In genomic region chr3:45785626-45786150, GRCh38 we compare ENCODE assay signal across 16 cellular contexts. TPM values are rescaled to one million over a fixed set of nuclear protein-coding genes. Genes with fewer than 3 reads are reported as not detected.
DNase-seq lines count a peak whose midpoint lies in the region; ATAC-seq and TF ChIP-seq lines count a peak whose summit lies in the region.
"Had no signal": no experiment of that assay in that cellular context is flagged by ENCODE, and none has a peak within 500 bp of the region (broad histone marks: within the 10 kb centered on the region; RNA-seq: fewer than 3 reads in every experiment).

No MANE protein-coding gene starts in this region.

- peak; percentile 47 for DNase-seq in activated CD8-positive, alpha-beta memory T cell treated with anti-CD3 and anti-CD28 coated beads for 24 hours
- DNase-seq in activated CD8-positive, alpha-beta memory T cell treated with anti-CD3 and anti-CD28 coated beads, Interleukin-2, amount 50 U/mL, for 4 hours: no peak
- DNase-seq in coronary artery (ENCODE audit: low spot score) (peak; percentile 29), neuronal stem cell (ENCODE audit: low spot score) (no peak), upper lobe of right lung (no peak), NCI-H226 (no peak), T-helper 1 cell (no peak)
- DNase-seq: ACHN; CD4-positive, CD25-positive, alpha-beta regulatory T cell; DMS79; EL; GOT3; H9 had no signal

- H3K27ac ChIP-seq in coronary artery (no peak overlapping the region), neuronal stem cell (replicated peaks; ENCODE audit: low read length) (no peak overlapping the region), upper lobe of right lung (no peak overlapping the region)
- H3K27ac ChIP-seq: BLaER1 treated with 17β-estradiol and CSF1 and Interleukin-3, amounts not matched to agents 10 nM and 100 nM had no signal

- H2AK5ac ChIP-seq in neuronal stem cell (ENCODE audit: low read depth, low read length): no peak overlapping the region

- intact Hi-C loops in upper lobe of right lung (cut with DNase I): no loop called here

- H2BK5ac ChIP-seq in neuronal stem cell (ENCODE audit: low read length): no peak overlapping the region

- WGBS in neuronal stem cell (ENCODE audit: extremely low coverage in 2 of 2, insufficient read length in 2 of 2, insufficient replicate concordance in 1 of 2), 2 donors: no CpG with 5 or more reads among the region's 3 CpGs

- no peak overlapping the region for H2BK12ac ChIP-seq in neuronal stem cell (ENCODE audit: low read length)

- H3K4ac ChIP-seq in neuronal stem cell (ENCODE audit: low read length): no peak overlapping the region

- H3K27me3 ChIP-seq in neuronal stem cell (ENCODE audit: control insufficient read depth in 3 of 3, insufficient read depth in 3 of 3, low read depth in 1 of 3, low read length in 3 of 3): peaks cover 0 to 20% (median 0%) of the 10 kb centered on the region in 3 experiments
- H3K27me3 ChIP-seq in upper lobe of right lung: no peaks in the 10 kb centered on the region
- H3K27me3 ChIP-seq: BLaER1 treated with 17β-estradiol and CSF1 and Interleukin-3, amounts not matched to agents 10 nM and 100 nM had no signal

- H4K8ac ChIP-seq in neuronal stem cell (ENCODE audit: low read depth, low read length): peak overlapping the region; percentile 54

- no peak overlapping the region for H3K23ac ChIP-seq in neuronal stem cell (ENCODE audit: low read depth, low read length, poor library complexity)

- H2BK120ac ChIP-seq in neuronal stem cell (ENCODE audit: low read depth, low read length): no peak overlapping the region

- ATAC-seq in upper lobe of right lung (peak; percentile 30), HG02870 (IDR thresholded peaks at IDR 0.05; ENCODE audit: unreplicated experiment) (no peak)

- H4K91ac ChIP-seq in neuronal stem cell (ENCODE audit: low read depth, low read length, poor library complexity): no peak overlapping the region

- H3K36me3 ChIP-seq in neuronal stem cell (replicated peaks in 1 of 2; ENCODE audit: control insufficient read depth in 2 of 2, insufficient read depth in 2 of 2, low read length in 2 of 2): no peaks in the 10 kb centered on the region
- H3K36me3 ChIP-seq in upper lobe of right lung: no peaks in the 10 kb centered on the region
- H3K36me3 ChIP-seq: BLaER1 treated with 17β-estradiol and CSF1 and Interleukin-3, amounts not matched to agents 10 nM and 100 nM had no signal

- H3K9me3 ChIP-seq in neuronal stem cell (replicated peaks in 1 of 2; ENCODE audit: control insufficient read depth in 2 of 2, insufficient read depth in 1 of 2, low read depth in 1 of 2, low read length in 2 of 2) (peaks cover 2 to 4% of the 10 kb centered on the region in 2 donors), upper lobe of right lung (peaks cover 7% of the 10 kb centered on the region)

- no peak overlapping the region for H3K4me2 ChIP-seq in neuronal stem cell (ENCODE audit: insufficient read depth, low read length, poor library complexity, severe bottlenecking)
- H3K4me2 ChIP-seq: BLaER1 treated with 17β-estradiol and CSF1 and Interleukin-3, amounts not matched to agents 10 nM and 100 nM had no signal

- no peak overlapping the region for H2AFZ ChIP-seq in neuronal stem cell (ENCODE audit: low read length)

- no peak overlapping the region for H2BK15ac ChIP-seq in neuronal stem cell (ENCODE audit: low read length)

- no peaks in the 10 kb centered on the region for H3K4me1 ChIP-seq in neuronal stem cell (ENCODE audit: control insufficient read depth in 2 of 2, insufficient read depth in 1 of 2, low read depth in 1 of 2, low read length in 2 of 2)
- no peaks in the 10 kb centered on the region for H3K4me1 ChIP-seq in upper lobe of right lung

- H3K14ac ChIP-seq in neuronal stem cell (ENCODE audit: low read length): no peak overlapping the region

- no peak overlapping the region for H3K4me3 ChIP-seq in coronary artery
- H3K4me3 ChIP-seq in neuronal stem cell (ENCODE audit: low read length in 2 of 2): no peak overlapping the region
- H3K4me3 ChIP-seq in upper lobe of right lung: no peak overlapping the region
- H3K4me3 ChIP-seq: BLaER1 treated with 17β-estradiol and CSF1 and Interleukin-3, amounts not matched to agents 10 nM and 100 nM had no signal

- no peaks in the 10 kb centered on the region for H3K79me1 ChIP-seq in neuronal stem cell (ENCODE audit: low read depth, low read length)

- no peak overlapping the region for H3K9ac ChIP-seq in neuronal stem cell (ENCODE audit: low read depth, low read length, poor library complexity)
- H3K9ac ChIP-seq: BLaER1 treated with 17β-estradiol and CSF1 and Interleukin-3, amounts not matched to agents 10 nM and 100 nM had no signal

- TF ChIP-seq CTCF in coronary artery (IDR thresholded peaks at IDR 0.05): no peak
- no peak for TF ChIP-seq CTCF in upper lobe of right lung (IDR thresholded peaks at IDR 0.05)

- no peak overlapping the region for H3K18ac ChIP-seq in neuronal stem cell (ENCODE audit: low read length)

RNA-seq across cellular contexts. Expression of gene SLC6A20, which starts 10.6 kb away (rescaled TPM):
- polyA plus RNA-seq in neuronal stem cell (2013, experiment 1 of 2): not detected
- polyA plus RNA-seq in neuronal stem cell (2013, experiment 2 of 2): not detected
- total RNA-seq in upper lobe of right lung: 22.7 TPM
- total RNA-seq: A172; CD4-positive, CD25-positive, alpha-beta regulatory T cell had no signal

RNA-seq across cellular contexts. Expression of gene LZTFL1, which starts 56.2 kb away (rescaled TPM):
- 32.7 TPM for polyA plus RNA-seq in neuronal stem cell (2013, experiment 1 of 2)
- 34.2 TPM for polyA plus RNA-seq in neuronal stem cell (2013, experiment 2 of 2)
- 22.8 TPM for total RNA-seq in upper lobe of right lung

Comparison
In these comparisons a context has a peak if more than half of its experiments do, and no peak if none do; other contexts are left out.
1. DNase-seq: peak in activated CD8-positive, alpha-beta memory T cell treated with anti-CD3 and anti-CD28 coated beads for 24 hours (single experiment) and coronary artery (single experiment); none in activated CD8-positive, alpha-beta memory T cell treated with anti-CD3 and anti-CD28 coated beads, Interleukin-2, amount 50 U/mL, for 4 hours (single experiment), neuronal stem cell (single experiment), upper lobe of right lung (single experiment), NCI-H226 (single experiment) and T-helper 1 cell (0 of 5).